Comparison of ENCODE assay signal across 13 cellular contexts in genomic region chr11:75403983-75404658, GRCh38. TPM values are rescaled to one million over a fixed set of nuclear protein-coding genes. Genes with fewer than 3 reads are reported as not detected.
A peak's percentile ranks its signal among the peaks of the same experiment; 100 is the strongest.
DNase-seq lines count a peak whose midpoint lies in the region; ATAC-seq and TF ChIP-seq lines count a peak whose summit lies in the region.
"Had no signal": no experiment of that assay in that cellular context is flagged by ENCODE, and none has a peak within 500 bp of the region (broad histone marks: within the 10 kb centered on the region; RNA-seq: fewer than 3 reads in every experiment).

No MANE protein-coding gene starts in this region.

- no TSS peak for BruUV-seq in A673 (replicated peaks; lab: Mats Ljungman, UMichigan)

- ATAC-seq in DND-41 (ENCODE audit: insufficient read depth, low read depth) (no peak), GM18498 (IDR thresholded peaks at IDR 0.05; ENCODE audit: unreplicated experiment) (no peak)
- ATAC-seq: effector memory CD8-positive, alpha-beta T cell had no signal

- peak overlapping the region; percentile 94 for H3K27ac ChIP-seq in A673 (ENCODE audit: low read depth, low read length, poor library complexity, severe bottlenecking)
- H3K27ac ChIP-seq in DND-41 (ENCODE audit: low read length): no peak overlapping the region

- H4K20me1 ChIP-seq in DND-41 (ENCODE audit: insufficient read depth, low read length): peaks cover 75% of the 10 kb centered on the region

- peak overlapping the region; percentile 99 for H3K27ac Mint-ChIP-seq in activated CD4-positive, alpha-beta memory T cell treated with anti-CD3 and anti-CD28 coated beads for 36 hours
- H3K27ac Mint-ChIP-seq in immature natural killer cell: peak overlapping the region in 4 of 6 donors; percentile 19 to 70 (median 54)
- H3K27ac Mint-ChIP-seq: CD4-positive, alpha-beta T cell had no signal

- H3K36me3 Mint-ChIP-seq in activated CD4-positive, alpha-beta memory T cell treated with anti-CD3 and anti-CD28 coated beads for 36 hours: peaks cover 87% of the 10 kb centered on the region
- peaks cover 18 to 54% (median 32%) of the 10 kb centered on the region in 3 donors for H3K36me3 Mint-ChIP-seq in immature natural killer cell

- no peaks in the 10 kb centered on the region for H3K9me3 Mint-ChIP-seq in activated CD4-positive, alpha-beta memory T cell treated with anti-CD3 and anti-CD28 coated beads for 36 hours
- H3K9me3 Mint-ChIP-seq in immature natural killer cell: no peaks in the 10 kb centered on the region
- H3K9me3 Mint-ChIP-seq: CD4-positive, alpha-beta T cell; effector memory CD8-positive, alpha-beta T cell had no signal

- H3K4me3 ChIP-seq in A673 (ENCODE audit: low read depth, low read length, poor library complexity, severe bottlenecking): no peak overlapping the region
- no peak overlapping the region for H3K4me3 ChIP-seq in DND-41 (ENCODE audit: low read depth in 1 of 2, low read length in 2 of 2)

- no peaks in the 10 kb centered on the region for H3K27me3 Mint-ChIP-seq in activated CD4-positive, alpha-beta memory T cell treated with anti-CD3 and anti-CD28 coated beads for 36 hours
- H3K27me3 Mint-ChIP-seq in immature natural killer cell (ENCODE audit: low read depth in 3 of 3): peaks cover 0 to 3% (median 3%) of the 10 kb centered on the region in 3 donors
- H3K27me3 Mint-ChIP-seq: CD4-positive, alpha-beta T cell; effector memory CD8-positive, alpha-beta T cell had no signal

- H3K27me3 ChIP-seq in A673 (replicated peaks; ENCODE audit: insufficient read depth, low read depth, low read length, poor library complexity) (no peaks in the 10 kb centered on the region), DND-41 (ENCODE audit: insufficient read depth, low read length, poor library complexity) (no peaks in the 10 kb centered on the region)

- POLR2A ChIA-PET in A673 (lab: Charles Lee; ENCODE audit: low non-redundant PET): no interaction called here
- POLR2A ChIA-PET in activated CD4-positive, alpha-beta memory T cell treated with anti-CD3 and anti-CD28 coated beads for 36 hours (lab: Charles Lee): interaction anchor here (1.1 kb wide), 1 partner anchor 12 kb away, joined by 6 read pairs; no protein-coding TSS in a partner anchor

- intact Hi-C loops in A673 (cut with micrococcal nuclease; ENCODE audit: unreplicated experiment): no loop called here
- intact Hi-C loops in activated CD4-positive, alpha-beta memory T cell treated with anti-CD3 and anti-CD28 coated beads for 36 hours (cut with micrococcal nuclease): no loop called here

- H3K36me3 ChIP-seq in A673 (ENCODE audit: insufficient read depth, low read length, poor library complexity, severe bottlenecking) (peaks cover 88% of the 10 kb centered on the region), DND-41 (ENCODE audit: insufficient read depth, low read length) (peaks cover 93% of the 10 kb centered on the region)

- H3K9ac ChIP-seq in DND-41 (ENCODE audit: low read depth, low read length): no peak overlapping the region

- no peak overlapping the region for H2AFZ ChIP-seq in DND-41 (ENCODE audit: low read depth, low read length)

- H3K4me3 Mint-ChIP-seq in activated CD4-positive, alpha-beta memory T cell treated with anti-CD3 and anti-CD28 coated beads for 36 hours: peak overlapping the region; percentile 18
- no peak overlapping the region for H3K4me3 Mint-ChIP-seq in immature natural killer cell
- H3K4me3 Mint-ChIP-seq: CD4-positive, alpha-beta T cell had no signal

- H3K4me2 ChIP-seq in DND-41 (ENCODE audit: insufficient read depth, low read length): peak overlapping the region; percentile 25

- H3K9me3 ChIP-seq in A673 (ENCODE audit: low read depth, low read length, poor library complexity, severe bottlenecking) (no peaks in the 10 kb centered on the region), DND-41 (ENCODE audit: insufficient read depth, low read length, severe bottlenecking) (no peaks in the 10 kb centered on the region)

- peaks cover 74% of the 10 kb centered on the region for H3K79me2 ChIP-seq in DND-41 (ENCODE audit: insufficient read depth, low read length)

- H3K4me1 Mint-ChIP-seq in activated CD4-positive, alpha-beta memory T cell treated with anti-CD3 and anti-CD28 coated beads for 36 hours (ENCODE audit: low read depth): peaks cover 56% of the 10 kb centered on the region
- peaks cover 45 to 82% of the 10 kb centered on the region in 2 donors for H3K4me1 Mint-ChIP-seq in immature natural killer cell

- DNase-seq in A673 (ENCODE audit: low spot score) (no peak), DND-41 (no peak), immature natural killer cell (no peak), SKM-1 treated with dmso at 0.1 percent for 144 hours (lab: John Stamatoyannopoulos, UW; ENCODE audit: unreplicated experiment) (no peak), COLO668 (lab: John Stamatoyannopoulos, UW; ENCODE audit: unreplicated experiment) (no peak), NCI-H446 treated with DMSO at 0.1 percent for 48 hours (lab: John Stamatoyannopoulos, UW) (no peak)
- DNase-seq in activated CD4-positive, alpha-beta memory T cell treated with anti-CD3 and anti-CD28 coated beads for 36 hours: no peak
- DNase-seq: CD4-positive, alpha-beta T cell; effector memory CD8-positive, alpha-beta T cell; H7; kidney; T-helper 1 cell had no signal

- CTCF ChIA-PET in A673 (lab: Charles Lee): no interaction called here
- CTCF ChIA-PET in activated CD4-positive, alpha-beta memory T cell treated with anti-CD3 and anti-CD28 coated beads for 36 hours (lab: Charles Lee): interaction anchor here (1.4 kb wide), 1 partner anchor 128 kb away, joined by 3 read pairs; no protein-coding TSS in a partner anchor

- H3K4me1 ChIP-seq in A673 (ENCODE audit: insufficient read depth, low read length, poor library complexity, severe bottlenecking): peaks cover 25% of the 10 kb centered on the region
- peaks cover 40% of the 10 kb centered on the region for H3K4me1 ChIP-seq in DND-41 (ENCODE audit: insufficient read depth, low read length)

- TF ChIP-seq CTCF in A673 (conservative IDR thresholded peaks at IDR 0.05; ENCODE audit: low read depth, low read length): no peak
- TF ChIP-seq CTCF in DND-41 (IDR thresholded peaks at IDR 0.05; ENCODE audit: borderline replicate concordance, extremely low read depth, low read length, poor library complexity, severe bottlenecking): no peak

RNA-seq across cellular contexts. Expression of gene RPS3, which starts 4.8 kb away (rescaled TPM):
- 2,875 and 2,961 TPM in 2 replicates for total RNA-seq in A673 (2021)
- total RNA-seq in activated CD4-positive, alpha-beta memory T cell treated with anti-CD3 and anti-CD28 coated beads for 36 hours: 1,000 to 10,000 TPM; 4,423 to 4,525 TPM
- polyA plus RNA-seq in immature natural killer cell: 1,000 to 10,000 TPM; 2,605 to 4,768 (median 2,974) TPM

RNA-seq across cellular contexts. Expression of gene KLHL35, which starts 28.9 kb away (rescaled TPM):
- total RNA-seq in A673 (2021): 0.88 and 1.1 TPM in 2 replicates
- under 1 TPM; 0.12 to 0.51 TPM for total RNA-seq in activated CD4-positive, alpha-beta memory T cell treated with anti-CD3 and anti-CD28 coated beads for 36 hours
- polyA plus RNA-seq in immature natural killer cell: 1 to 10 TPM in 1 of 3 donors, under 1 TPM in 1, not detected in 1; 0.41 to 1.6 TPM

RNA-seq across cellular contexts. Expression of gene ARRB1, which starts 52.7 kb away (rescaled TPM):
- 37.8 and 62.0 TPM in 2 replicates for total RNA-seq in A673 (2021)
- total RNA-seq in activated CD4-positive, alpha-beta memory T cell treated with anti-CD3 and anti-CD28 coated beads for 36 hours: 10 to 100 TPM; 16.3 to 18.8 TPM
- polyA plus RNA-seq in immature natural killer cell: 10 to 100 TPM; 28.7 to 51.1 (median 41.5) TPM
